19 cellular contexts compared by ENCODE assay signal in the genomic region with DNA sequence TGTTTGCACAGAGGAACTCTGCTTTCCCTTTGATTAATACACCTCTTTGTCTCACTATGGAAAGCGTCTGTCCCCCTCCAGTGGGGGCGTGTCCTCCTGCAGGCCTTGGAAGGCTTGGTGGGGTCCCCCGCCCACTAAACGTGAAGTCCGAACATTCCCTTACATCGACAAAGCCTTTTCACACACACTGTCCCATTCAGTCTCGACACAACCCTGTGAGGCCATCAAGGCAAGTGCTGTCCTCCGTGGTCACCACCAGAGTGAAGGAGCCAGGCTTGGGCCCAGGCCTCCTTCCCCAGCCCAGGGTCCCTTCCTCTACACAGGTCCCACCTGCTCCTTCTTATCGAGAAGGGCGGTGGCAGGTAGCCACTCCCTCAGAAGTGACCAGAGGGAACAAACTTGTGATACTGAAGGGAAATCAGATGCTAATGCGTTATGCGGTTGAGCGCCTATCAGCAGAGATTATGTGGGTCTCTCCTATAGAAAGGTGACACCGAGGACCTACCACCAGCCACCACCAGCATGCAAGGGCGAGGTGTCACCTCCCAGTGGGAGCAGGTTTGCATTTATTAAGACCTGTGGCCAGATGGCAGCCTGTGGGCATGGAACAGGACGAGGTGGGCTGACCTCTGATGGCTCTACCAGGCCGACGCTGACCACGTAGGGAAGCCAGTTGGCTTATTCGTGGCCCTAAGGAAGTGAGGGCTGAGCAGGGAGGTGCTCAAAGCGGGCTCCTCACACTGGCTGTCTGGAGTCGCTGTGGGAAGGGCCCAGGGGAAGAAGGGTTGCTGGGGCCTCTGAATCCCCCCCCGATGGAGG. TPM values are rescaled to one million over a fixed set of nuclear protein-coding genes. Genes with fewer than 3 reads are reported as not detected.
A peak's percentile ranks its signal among the peaks of the same experiment; 100 is the strongest.
DNase-seq lines count a peak whose midpoint lies in the region; ATAC-seq and TF ChIP-seq lines count a peak whose summit lies in the region.
"Had no signal": no experiment of that assay in that cellular context is flagged by ENCODE, and none has a peak within 500 bp of the region (broad histone marks: within the 10 kb centered on the region; RNA-seq: fewer than 3 reads in every experiment).

No MANE protein-coding gene starts in this region.

- POLR2A ChIA-PET in CD4-positive, alpha-beta memory T cell (lab: Charles Lee; ENCODE audit: partially characterized antibody): interaction anchor here (0.9 to 8.3 kb wide), 2 partner anchors 15 to 17 kb away, joined by 3 to 101 read pairs; no protein-coding TSS in a partner anchor

- TF ChIP-seq POLR2A in NB4 (IDR thresholded peaks at IDR 0.05; ENCODE audit: extremely low read depth, insufficient read length) (no peak), tibial nerve (IDR thresholded peaks at IDR 0.05) (no peak)

- H3K9me3 ChIP-seq in CD4-positive, alpha-beta memory T cell (ENCODE audit: control insufficient read depth in 1 of 2, low read length in 2 of 2): no peaks in the 10 kb centered on the region
- H3K9me3 ChIP-seq in tibial nerve: no peaks in the 10 kb centered on the region
- H3K9me3 ChIP-seq: vagina had no signal

- H3K36me3 ChIP-seq in CD4-positive, alpha-beta memory T cell (ENCODE audit: insufficient read depth, low read length): no peaks in the 10 kb centered on the region
- H3K36me3 ChIP-seq in tibial nerve: no peaks in the 10 kb centered on the region
- H3K36me3 ChIP-seq: vagina had no signal

- peaks cover 54 to 91% (median 68%) of the 10 kb centered on the region in 4 donors for H3K4me1 Mint-ChIP-seq in CD4-positive, alpha-beta memory T cell
- H3K4me1 Mint-ChIP-seq in effector memory CD8-positive, alpha-beta T cell (ENCODE audit: low read depth in 2 of 2): peaks cover 54 to 65% of the 10 kb centered on the region in 2 donors
- H3K4me1 Mint-ChIP-seq in stimulated activated effector memory CD8-positive, alpha-beta T cell treated with anti-CD3 and anti-CD28 coated beads, Interleukin-12 subunit alpha, Interleukin-12 subunit beta, amount 100 ng/mL, for 72 hours: peaks cover 59% of the 10 kb centered on the region

- H3K27me3 ChIP-seq in CD4-positive, alpha-beta memory T cell (ENCODE audit: insufficient read depth, low read length): no peaks in the 10 kb centered on the region
- H3K27me3 ChIP-seq in tibial nerve: peaks cover 0 to 4% of the 10 kb centered on the region in 2 donors
- H3K27me3 ChIP-seq: vagina had no signal

- TF ChIP-seq EP300 in tibial nerve (IDR thresholded peaks at IDR 0.05): no peak

- DNase-seq in CD4-positive, alpha-beta memory T cell: no peak
- DNase-seq in NB4 (ENCODE audit: low read depth): peak; percentile 42
- no peak for DNase-seq in effector memory CD8-positive, alpha-beta T cell
- DNase-seq in stimulated activated effector memory CD8-positive, alpha-beta T cell treated with anti-CD3 and anti-CD28 coated beads, Interleukin-12 subunit alpha, Interleukin-12 subunit beta, amount 100 ng/mL, for 72 hours (ENCODE audit: low spot score in 2 of 2): no peak
- DNase-seq in tibial nerve (ENCODE audit: low spot score in 2 of 2): no peak
- DNase-seq in iPS-NIHi7 (ENCODE audit: extremely low spot score): no peak
- DNase-seq in activated gamma-delta T cell treated with Interleukin-2 at 50 U/mL for 16 hours: no peak
- DNase-seq: activated CD4-positive, CD25-positive, alpha-beta regulatory T cell; activated effector memory CD4-positive, alpha-beta T cell treated with Interleukin-2 at 50 U/mL for 16 hours; amygdala; DMS153; effector CD8-positive, alpha-beta T cell; head of caudate nucleus; MM.1S; NCI-H1930; small intestine; stimulated activated CD4-positive, alpha-beta T cell treated with anti-CD3 and anti-CD28 coated beads, Interleukin-4, amount 100 ng/mL, for 1 hour had no signal

- intact Hi-C loops in CD4-positive, alpha-beta memory T cell (cut with micrococcal nuclease): no loop called here

- peaks cover 86% of the 10 kb centered on the region for H3K4me1 ChIP-seq in CD4-positive, alpha-beta memory T cell (ENCODE audit: insufficient read depth, low read length)
- peaks cover 0 to 10% (median under 1%) of the 10 kb centered on the region in 4 donors for H3K4me1 ChIP-seq in tibial nerve

- H3K27me3 Mint-ChIP-seq in CD4-positive, alpha-beta memory T cell: no peaks in the 10 kb centered on the region
- H3K27me3 Mint-ChIP-seq in effector memory CD8-positive, alpha-beta T cell: no peaks in the 10 kb centered on the region

- no peak overlapping the region for H3K27ac ChIP-seq in CD4-positive, alpha-beta memory T cell (ENCODE audit: low read depth, low read length)
- H3K27ac ChIP-seq in tibial nerve: no peak overlapping the region
- H3K27ac ChIP-seq: vagina had no signal

- no peak for TF ChIP-seq CTCF in NB4 (IDR thresholded peaks at IDR 0.05; ENCODE audit: low read depth, low read length)
- TF ChIP-seq CTCF in tibial nerve (IDR thresholded peaks at IDR 0.05): no peak

- peak overlapping the region in 4 of 8 donors; percentile 32 to 63 (median 43) for H3K4me3 Mint-ChIP-seq in CD4-positive, alpha-beta memory T cell
- H3K4me3 Mint-ChIP-seq in effector memory CD8-positive, alpha-beta T cell: peak overlapping the region in 1 of 2 donors; percentile 87
- H3K4me3 Mint-ChIP-seq in stimulated activated effector memory CD8-positive, alpha-beta T cell treated with anti-CD3 and anti-CD28 coated beads, Interleukin-12 subunit alpha, Interleukin-12 subunit beta, amount 100 ng/mL, for 72 hours: no peak overlapping the region

- CTCF ChIA-PET in CD4-positive, alpha-beta memory T cell (lab: Charles Lee; ENCODE audit: partially characterized antibody): interaction anchor here (0.9 to 2.0 kb wide), 4 partner anchors 34 to 42 kb away, joined by 3 to 11 read pairs (median 4); no protein-coding TSS in a partner anchor

- H3K9me3 Mint-ChIP-seq in CD4-positive, alpha-beta memory T cell: no peaks in the 10 kb centered on the region
- no peaks in the 10 kb centered on the region for H3K9me3 Mint-ChIP-seq in effector memory CD8-positive, alpha-beta T cell
- H3K9me3 Mint-ChIP-seq in stimulated activated effector memory CD8-positive, alpha-beta T cell treated with anti-CD3 and anti-CD28 coated beads, Interleukin-12 subunit alpha, Interleukin-12 subunit beta, amount 100 ng/mL, for 72 hours: no peaks in the 10 kb centered on the region

- peak overlapping the region in 6 of 7 donors; percentile 46 to 92 (median 84) for H3K27ac Mint-ChIP-seq in CD4-positive, alpha-beta memory T cell
- H3K27ac Mint-ChIP-seq in effector memory CD8-positive, alpha-beta T cell: peak overlapping the region; percentile 35 to 94
- peak overlapping the region; percentile 63 for H3K27ac Mint-ChIP-seq in stimulated activated effector memory CD8-positive, alpha-beta T cell treated with anti-CD3 and anti-CD28 coated beads, Interleukin-12 subunit alpha, Interleukin-12 subunit beta, amount 100 ng/mL, for 72 hours

- WGBS in tibial nerve, 2 donors: 77 to 78% methylated on average over 20 to 23 of the region's 23 CpGs

- peaks cover 34 to 42% of the 10 kb centered on the region in 2 donors for H3K36me3 Mint-ChIP-seq in CD4-positive, alpha-beta memory T cell
- H3K36me3 Mint-ChIP-seq in effector memory CD8-positive, alpha-beta T cell (ENCODE audit: insufficient read depth): peaks cover 22% of the 10 kb centered on the region
- H3K36me3 Mint-ChIP-seq in stimulated activated effector memory CD8-positive, alpha-beta T cell treated with anti-CD3 and anti-CD28 coated beads, Interleukin-12 subunit alpha, Interleukin-12 subunit beta, amount 100 ng/mL, for 72 hours: peaks cover 60% of the 10 kb centered on the region

- no peak for ATAC-seq in effector memory CD8-positive, alpha-beta T cell (replicated peaks)
- no peak for ATAC-seq in stimulated activated effector memory CD8-positive, alpha-beta T cell treated with anti-CD3 and anti-CD28 coated beads, Interleukin-12 subunit alpha, Interleukin-12 subunit beta, amount 100 ng/mL, for 72 hours

- no peak overlapping the region for H3K4me3 ChIP-seq in CD4-positive, alpha-beta memory T cell (ENCODE audit: low read length in 2 of 2)
- H3K4me3 ChIP-seq in NB4 (ENCODE audit: low read depth, low read length) (no peak overlapping the region), tibial nerve (no peak overlapping the region)
- H3K4me3 ChIP-seq: lung, vagina had no signal

RNA-seq across cellular contexts. Expression of gene NRROS, which starts 6.6 kb away (rescaled TPM):
- total RNA-seq in CD4-positive, alpha-beta memory T cell: 10 to 100 TPM; 18.7 to 20.0 TPM
- polyA plus RNA-seq in CD4-positive, alpha-beta memory T cell: 1 to 10 TPM; 4.6 to 5.0 TPM
- 10 to 100 TPM in 3 of 4 donors, 1 to 10 TPM in 1; 8.6 to 16.4 (median 12.7) TPM for total RNA-seq in tibial nerve
